8 cellular contexts compared by ENCODE assay signal in the genomic region with DNA sequence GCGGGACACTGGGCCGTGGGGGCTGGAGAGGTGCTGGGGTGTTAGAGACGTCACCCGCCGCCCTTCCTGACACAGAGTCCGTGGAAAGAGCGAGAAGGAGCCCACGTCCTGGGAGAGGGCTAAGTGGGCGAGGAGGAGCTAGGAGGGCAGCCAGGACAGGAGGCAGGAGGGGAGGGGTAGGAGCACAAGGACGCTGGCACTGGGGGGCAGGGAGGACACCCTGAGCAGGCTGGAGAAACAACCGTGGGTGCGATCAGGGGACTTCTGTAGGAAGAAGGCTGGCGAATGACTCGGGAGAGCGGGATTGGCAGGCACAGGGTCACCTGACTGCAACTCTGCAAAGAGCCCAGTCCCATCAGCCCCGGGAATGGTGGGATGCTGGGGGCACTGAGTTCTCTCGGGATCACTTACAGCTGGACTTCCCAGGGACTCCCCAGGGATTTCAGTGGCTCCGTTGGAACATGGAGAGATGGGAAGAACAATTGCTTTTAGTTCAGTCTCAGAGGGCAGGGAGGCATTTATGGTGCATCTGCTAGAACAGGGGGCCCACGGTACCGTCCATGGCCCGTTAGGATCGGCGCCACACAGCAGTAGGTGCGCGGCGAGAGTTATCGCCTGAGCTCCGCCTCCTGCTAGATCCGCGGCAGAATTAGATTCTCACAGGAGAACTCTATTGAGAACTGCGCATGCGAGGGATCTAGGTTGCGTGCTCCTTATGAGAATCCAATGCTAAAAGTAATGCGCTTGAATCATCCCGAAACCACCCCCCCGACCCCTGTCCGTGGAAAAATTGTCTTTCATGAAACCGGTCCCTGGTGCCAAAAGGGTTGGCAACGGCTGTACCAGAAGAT. TPM values are rescaled to one million over a fixed set of nuclear protein-coding genes. Genes with fewer than 3 reads are reported as not detected.
A peak's percentile ranks its signal among the peaks of the same experiment; 100 is the strongest.
DNase-seq lines count a peak whose midpoint lies in the region; TF ChIP-seq lines count a peak whose summit lies in the region.

No MANE protein-coding gene starts in this region.

- H3K4me3 Mint-ChIP-seq in mesothelial cell of epicardium: no peak overlapping the region

- peaks cover 16 to 21% of the 10 kb centered on the region in 2 donors for H3K36me3 ChIP-seq in mucosa of rectum (ENCODE audit: control insufficient read depth in 2 of 2, insufficient read depth in 2 of 2, low read length in 2 of 2)

- peaks cover 0 to 8% of the 10 kb centered on the region in 2 donors for H3K4me1 ChIP-seq in mucosa of rectum (ENCODE audit: control insufficient read depth in 2 of 2, insufficient read depth in 2 of 2, low read length in 2 of 2)

- DNase-seq in DMS53 treated with DMSO at 0.1 percent for 48 hours (lab: John Stamatoyannopoulos, UW; ENCODE audit: unreplicated experiment): peak; percentile 5
- peak; percentile 70 for DNase-seq in NCI-H2227 treated with DMSO at 0.1 percent for 48 hours (lab: John Stamatoyannopoulos, UW)
- peak; percentile 37 for DNase-seq in cerebellar cortex (ENCODE audit: low spot score)
- no peak for DNase-seq in amniotic stem cell (lab: John Stamatoyannopoulos, UW)
- DNase-seq in mesothelial cell of epicardium (ENCODE audit: low spot score in 2 of 2, unreplicated experiment in 2 of 2): no peak
- no peak for DNase-seq in GOT3 (lab: John Stamatoyannopoulos, UW)
- no peak for DNase-seq in SW480 (ENCODE audit: low spot score)

- H3K27ac Mint-ChIP-seq in mesothelial cell of epicardium: no peak overlapping the region

- no peak for TF ChIP-seq CTCF in mesothelial cell of epicardium (IDR thresholded peaks at IDR 0.05; ENCODE audit: unreplicated experiment)

- H3K27me3 ChIP-seq in mucosa of rectum (ENCODE audit: control insufficient read depth in 2 of 2, insufficient read depth in 2 of 2, low read length in 2 of 2): no peaks in the 10 kb centered on the region

- H3K9me3 Mint-ChIP-seq in mesothelial cell of epicardium: no peaks in the 10 kb centered on the region

- H3K9me3 ChIP-seq in mucosa of rectum (ENCODE audit: control insufficient read depth in 2 of 2, low read length in 2 of 2): no peaks in the 10 kb centered on the region

- H3K4me3 ChIP-seq in mucosa of rectum (ENCODE audit: low read length in 2 of 2): peak overlapping the region; percentile 36 to 48

- no peaks in the 10 kb centered on the region for H3K4me1 Mint-ChIP-seq in mesothelial cell of epicardium

- peaks cover 17% of the 10 kb centered on the region for H3K36me3 Mint-ChIP-seq in mesothelial cell of epicardium

- H3K27me3 Mint-ChIP-seq in mesothelial cell of epicardium (ENCODE audit: low read depth): peaks cover 3% of the 10 kb centered on the region

- no peak overlapping the region for H3K27ac ChIP-seq in mucosa of rectum (ENCODE audit: low read depth in 2 of 2, low read length in 2 of 2)

- H3K9ac ChIP-seq in mucosa of rectum (ENCODE audit: low read depth in 1 of 2, low read length in 2 of 2): no peak overlapping the region

RNA-seq across cellular contexts. Expression of gene UBR7, which starts 24.3 kb away (rescaled TPM):
- 13.1 to 13.9 TPM (median 13.8 TPM) in 3 replicates for total RNA-seq in mesothelial cell of epicardium

RNA-seq across cellular contexts. Expression of gene GON7, which starts 24.5 kb away (rescaled TPM):
- 5.0 to 5.6 TPM (median 5.3 TPM) in 3 replicates for total RNA-seq in mesothelial cell of epicardium

RNA-seq across cellular contexts. Expression of gene LYSET, which starts 46.2 kb away (rescaled TPM):
- total RNA-seq in mesothelial cell of epicardium: 13.7 to 17.4 TPM (median 14.7 TPM) in 3 replicates

RNA-seq across cellular contexts. Expression of gene MOAP1, which starts 46.7 kb away (rescaled TPM):
- total RNA-seq in mesothelial cell of epicardium: 25.2 to 26.6 TPM (median 26.1 TPM) in 3 replicates

Comparison
In these comparisons a context has a peak if more than half of its experiments do, and no peak if none do; other contexts are left out.
1. DNase-seq: peak in DMS53 treated with DMSO at 0.1 percent for 48 hours (single experiment), NCI-H2227 treated with DMSO at 0.1 percent for 48 hours (single experiment) and cerebellar cortex (single experiment); none in amniotic stem cell (single experiment), mesothelial cell of epicardium (0 of 2), GOT3 (single experiment) and SW480 (single experiment).